ENCODE assay signal across 8 cellular contexts in the genomic region with DNA sequence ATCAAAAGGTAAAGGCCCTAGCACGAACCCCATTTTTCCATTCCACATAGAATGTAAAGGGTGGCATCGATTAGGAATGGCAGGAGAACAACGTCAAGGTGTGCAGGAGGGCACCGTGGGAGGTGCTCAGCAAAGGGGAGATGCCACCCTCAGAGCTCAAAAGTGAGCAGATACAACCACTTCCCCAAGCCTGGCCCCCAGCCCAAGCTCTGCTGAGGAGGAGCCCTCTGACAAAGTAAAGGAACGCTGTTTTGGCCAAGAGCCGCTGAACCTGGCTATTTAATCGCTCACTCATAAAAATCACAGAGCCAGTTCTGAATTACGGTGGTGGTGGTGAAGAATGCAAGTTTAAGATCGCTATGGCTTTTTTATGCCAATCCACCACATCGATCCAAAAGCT. TPM values are rescaled to one million over a fixed set of nuclear protein-coding genes. Genes with fewer than 3 reads are reported as not detected.
DNase-seq lines count a peak whose midpoint lies in the region; FAIRE-seq and TF ChIP-seq lines count a peak whose summit lies in the region.

No MANE protein-coding gene starts in this region.

- peaks cover 26% of the 10 kb centered on the region for H3K4me1 ChIP-seq in CD4-positive, alpha-beta memory T cell (ENCODE audit: insufficient read depth, low read length)
- peaks cover 51% of the 10 kb centered on the region for H3K4me1 ChIP-seq in OCI-LY1 (ENCODE audit: insufficient read depth, low read length, severe bottlenecking)
- H3K4me1 ChIP-seq in endocrine pancreas (ENCODE audit: control insufficient read depth, insufficient read depth, low read length) = no peaks in the 10 kb centered on the region
- peaks cover 9% of the 10 kb centered on the region for H3K4me1 ChIP-seq in osteoblast (ENCODE audit: insufficient read depth, low read length)

- TF ChIP-seq CTCF in OCI-LY1 (IDR thresholded peaks at IDR 0.05; ENCODE audit: low read length) (no peak), osteoblast (IDR thresholded peaks at IDR 0.05; ENCODE audit: extremely low read depth, low read depth, low read length) (no peak)

- POLR2A ChIA-PET in CD4-positive, alpha-beta memory T cell (lab: Charles Lee; ENCODE audit: partially characterized antibody) = interaction anchor here (0.8 to 3.6 kb wide), 36 partner anchors 8 to 1825 kb away, joined by 3 to 60 read pairs (median 5); partner anchors contain the start of genes BCL2L10, GNB5, LEO1 and LYSMD2

- H3K27me3 ChIP-seq in CD4-positive, alpha-beta memory T cell (ENCODE audit: insufficient read depth, low read length) = no peaks in the 10 kb centered on the region
- no peaks in the 10 kb centered on the region for H3K27me3 ChIP-seq in OCI-LY1 (ENCODE audit: insufficient read depth, low read length)
- H3K27me3 ChIP-seq in endocrine pancreas (ENCODE audit: control insufficient read depth, insufficient read depth, low read length) = no peaks in the 10 kb centered on the region
- no peaks in the 10 kb centered on the region for H3K27me3 ChIP-seq in osteoblast (ENCODE audit: insufficient read depth, low read length)

- H2AFZ ChIP-seq in OCI-LY1 (ENCODE audit: low read length) (no peak overlapping the region), osteoblast (ENCODE audit: low read length) (peak overlapping the region; percentile 79)

- H3K36me3 Mint-ChIP-seq in CD4-positive, alpha-beta memory T cell = peaks cover 11 to 21% of the 10 kb centered on the region in 2 donors

- peaks cover 20% of the 10 kb centered on the region for H3K79me2 ChIP-seq in OCI-LY1 (ENCODE audit: insufficient read depth, low read length)
- H3K79me2 ChIP-seq in osteoblast (ENCODE audit: insufficient read depth, low read length) = peaks cover 5% of the 10 kb centered on the region

- H4K20me1 ChIP-seq in OCI-LY1 (ENCODE audit: insufficient read depth, low read length) = no peaks in the 10 kb centered on the region
- H4K20me1 ChIP-seq in osteoblast (ENCODE audit: insufficient read depth, low read length) = no peaks in the 10 kb centered on the region

- intact Hi-C loops in CD4-positive, alpha-beta memory T cell (cut with micrococcal nuclease) = loop anchor here (1.0 to 5.0 kb wide), 6 partner anchors 43 to 554 kb away; partner anchors contain the start of genes ARPP19, ATOSA, LEO1 and MAPK6

- peak overlapping the region; percentile 94 for H3K4me2 ChIP-seq in OCI-LY1 (ENCODE audit: low read length)
- H3K4me2 ChIP-seq in osteoblast (ENCODE audit: insufficient read depth, low read length) = peak overlapping the region; percentile 78

- peaks cover 23 to 57% (median 39%) of the 10 kb centered on the region in 4 donors for H3K4me1 Mint-ChIP-seq in CD4-positive, alpha-beta memory T cell

- peak overlapping the region; percentile 96 for H3K27ac ChIP-seq in CD4-positive, alpha-beta memory T cell (ENCODE audit: low read depth, low read length)
- H3K27ac ChIP-seq in OCI-LY1 (ENCODE audit: low read depth, low read length, poor library complexity, severe bottlenecking) (peak overlapping the region; percentile 77), osteoblast (ENCODE audit: low read depth, low read length) (peak overlapping the region; percentile 26)

- FAIRE-seq in GM12891 (lab: Jason Lieb, UNC) = no peak

- peak in 2 of 5 donors; percentile 3 to 14 for DNase-seq in CD4-positive, alpha-beta memory T cell
- DNase-seq in osteoblast (ENCODE audit: insufficient read length, low spot score, missing footprints) = peak; percentile 89
- DNase-seq in GM12891 (ENCODE audit: insufficient read length, low spot score) = no peak
- no peak for DNase-seq in NOMO-1 treated with dmso at 0.1 percent for 144 hours (lab: John Stamatoyannopoulos, UW; ENCODE audit: unreplicated experiment)
- no peak for DNase-seq in SW 1271 (lab: John Stamatoyannopoulos, UW)
- DNase-seq in HT-29 (ENCODE audit: low spot score) = no peak

- peak overlapping the region; percentile 93 to 97 (median 95) for H3K4me3 Mint-ChIP-seq in CD4-positive, alpha-beta memory T cell

- TF ChIP-seq POLR2A in GM12891 (IDR thresholded peaks at IDR 0.05; ENCODE audit: low read depth, low read length) = no peak

- H3K27ac Mint-ChIP-seq in CD4-positive, alpha-beta memory T cell = peak overlapping the region; percentile 89 to 99 (median 99)

- H3F3A ChIP-seq in OCI-LY1 (ENCODE audit: insufficient read depth, low read length) = peaks cover 3% of the 10 kb centered on the region; the same call in 1 of the 2 replicates

- no peaks in the 10 kb centered on the region for H3K9me2 ChIP-seq in OCI-LY1 (ENCODE audit: low read depth, low read length)

- H3K27me3 Mint-ChIP-seq in CD4-positive, alpha-beta memory T cell = no peaks in the 10 kb centered on the region

- peak overlapping the region; percentile 83 for H3K9ac ChIP-seq in OCI-LY1 (ENCODE audit: low read length)
- peak overlapping the region; percentile 90 for H3K9ac ChIP-seq in endocrine pancreas (ENCODE audit: control insufficient read depth, insufficient read depth, low read length)

- H3K9me3 ChIP-seq in CD4-positive, alpha-beta memory T cell (ENCODE audit: control insufficient read depth in 1 of 2, low read length in 2 of 2) = no peaks in the 10 kb centered on the region
- H3K9me3 ChIP-seq in OCI-LY1 (ENCODE audit: low read length) = no peaks in the 10 kb centered on the region
- no peaks in the 10 kb centered on the region for H3K9me3 ChIP-seq in endocrine pancreas (ENCODE audit: control insufficient read depth, low read length)
- no peaks in the 10 kb centered on the region for H3K9me3 ChIP-seq in osteoblast (ENCODE audit: low read depth, low read length)

- H3K4me3 ChIP-seq in CD4-positive, alpha-beta memory T cell (ENCODE audit: low read length in 2 of 2) = peak overlapping the region; percentile 31 to 57
- H3K4me3 ChIP-seq in OCI-LY1 (ENCODE audit: low read depth, low read length, poor library complexity, severe bottlenecking) (peak overlapping the region; percentile 81), endocrine pancreas (ENCODE audit: control insufficient read depth, insufficient read depth, low read length) (peak overlapping the region; percentile 92), osteoblast (ENCODE audit: insufficient read depth, low read length) (peak overlapping the region; percentile 84)

- H3K9me3 Mint-ChIP-seq in CD4-positive, alpha-beta memory T cell = no peaks in the 10 kb centered on the region

- CTCF ChIA-PET in CD4-positive, alpha-beta memory T cell (lab: Charles Lee; ENCODE audit: partially characterized antibody) = interaction anchor here (0.7 to 4.3 kb wide), 15 partner anchors 14 to 79 kb away, joined by 3 to 33 read pairs (median 5); no protein-coding TSS in a partner anchor

- no peaks in the 10 kb centered on the region for H3K36me3 ChIP-seq in CD4-positive, alpha-beta memory T cell (ENCODE audit: insufficient read depth, low read length)
- H3K36me3 ChIP-seq in OCI-LY1 (ENCODE audit: insufficient read depth, low read length) = peaks cover 1% of the 10 kb centered on the region; the same call in 1 of the 2 replicates
- no peaks in the 10 kb centered on the region for H3K36me3 ChIP-seq in endocrine pancreas (ENCODE audit: control insufficient read depth, insufficient read depth, low read length)
- no peaks in the 10 kb centered on the region for H3K36me3 ChIP-seq in osteoblast (ENCODE audit: insufficient read depth, low read length)

TF ChIP-seq in GM12891, 5 proteins besides CTCF, POLR2A, EP300 and RAD21:
- TF ChIP-seq POLR2AphosphoS5 (IDR thresholded peaks at IDR 0.05; ENCODE audit: low read depth, low read length) (no peak), TAF1 (IDR thresholded peaks at IDR 0.05; ENCODE audit: low read depth, low read length) (no peak), PAX5 (IDR thresholded peaks at IDR 0.05; ENCODE audit: insufficient read depth, low read length, severe bottlenecking) (no peak), POU2F2 (IDR thresholded peaks at IDR 0.05; ENCODE audit: low read depth, low read length) (no peak), SPI1 (IDR thresholded peaks at IDR 0.05; ENCODE audit: low read depth, low read length) (no peak)

RNA-seq across cellular contexts. Expression of gene GNB5, which starts 12.4 kb away (rescaled TPM):
- 10 to 100 TPM; 69.5 to 69.9 TPM for total RNA-seq in CD4-positive, alpha-beta memory T cell
- polyA plus RNA-seq in CD4-positive, alpha-beta memory T cell = 10 to 100 TPM; 52.2 to 54.1 TPM
- 26.4 and 30.4 TPM in 2 replicates for total RNA-seq in osteoblast
- polyA plus RNA-seq in GM12891 (2012; ENCODE audit: low read depth, missing spikeins) = 6.4 TPM
- total RNA-seq in HT-29 (2014; rRNA removed; shearing (Covaris generic)) = 25.2 and 32.8 TPM in 2 replicates

Comparison
In these comparisons a context has a peak if more than half of its experiments do, and no peak if none do; other contexts are left out.
1. H3K27ac ChIP-seq: peak in every context shown above with its lines; median percentile 96 in CD4-positive, alpha-beta memory T cell; 77 in OCI-LY1; 26 in osteoblast.